ENCODE assay signal across 2 cellular contexts in the genomic region with DNA sequence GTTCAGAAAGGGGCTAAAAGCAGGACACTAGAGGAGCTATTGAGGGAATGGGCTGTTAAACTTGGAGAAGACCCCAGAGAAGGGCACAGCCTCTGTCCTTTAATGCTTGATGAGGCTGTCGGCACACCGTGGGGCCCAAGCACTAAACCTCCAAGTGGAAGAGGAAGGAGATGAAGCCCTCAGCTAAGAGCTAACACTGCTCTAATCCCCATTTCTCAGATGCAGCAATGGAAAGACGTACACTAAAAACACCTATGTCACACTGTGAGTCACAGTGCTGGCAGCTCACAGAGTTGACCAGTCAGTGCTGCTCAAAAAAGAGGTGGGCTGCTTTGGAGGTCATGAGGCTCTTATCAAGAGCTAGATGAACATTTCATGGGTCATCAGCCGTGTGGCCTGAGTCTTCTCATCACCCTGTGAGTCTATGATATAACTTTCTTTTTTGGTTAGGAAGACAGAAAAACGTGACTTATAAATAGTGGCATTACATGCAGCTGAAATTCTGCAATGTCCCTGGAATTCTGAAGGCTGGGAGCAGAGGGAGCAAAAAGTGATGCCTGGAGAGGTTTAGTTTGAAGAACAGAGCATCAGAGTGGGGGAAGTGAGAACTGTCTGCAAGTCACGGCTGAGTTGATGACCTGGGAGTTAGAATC.
TF ChIP-seq lines count a peak whose summit lies in the region.

No MANE protein-coding gene starts in this region.

TF ChIP-seq in SK-N-SH, 30 proteins besides CTCF, POLR2A, EP300 and RAD21 (continued from another document):
- TF ChIP-seq, protein P1, sequence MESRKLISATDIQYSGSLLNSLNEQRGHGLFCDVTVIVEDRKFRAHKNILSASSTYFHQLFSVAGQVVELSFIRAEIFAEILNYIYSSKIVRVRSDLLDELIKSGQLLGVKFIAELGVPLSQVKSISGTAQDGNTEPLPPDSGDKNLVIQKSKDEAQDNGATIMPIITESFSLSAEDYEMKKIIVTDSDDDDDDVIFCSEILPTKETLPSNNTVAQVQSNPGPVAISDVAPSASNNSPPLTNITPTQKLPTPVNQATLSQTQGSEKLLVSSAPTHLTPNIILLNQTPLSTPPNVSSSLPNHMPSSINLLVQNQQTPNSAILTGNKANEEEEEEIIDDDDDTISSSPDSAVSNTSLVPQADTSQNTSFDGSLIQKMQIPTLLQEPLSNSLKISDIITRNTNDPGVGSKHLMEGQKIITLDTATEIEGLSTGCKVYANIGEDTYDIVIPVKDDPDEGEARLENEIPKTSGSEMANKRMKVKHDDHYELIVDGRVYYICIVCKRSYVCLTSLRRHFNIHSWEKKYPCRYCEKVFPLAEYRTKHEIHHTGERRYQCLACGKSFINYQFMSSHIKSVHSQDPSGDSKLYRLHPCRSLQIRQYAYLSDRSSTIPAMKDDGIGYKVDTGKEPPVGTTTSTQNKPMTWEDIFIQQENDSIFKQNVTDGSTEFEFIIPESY (IDR thresholded peaks at IDR 0.05; ENCODE audit: borderline replicate concordance, low read depth) = no peak
- no peak for TF ChIP-seq GATA2 (CRISPR knock-in tag; IDR thresholded peaks at IDR 0.05)
- TF ChIP-seq EZH2phosphoT487 (IDR thresholded peaks at IDR 0.05; ENCODE audit: borderline replicate concordance, low read depth) = no peak
- TF ChIP-seq TEAD4 (IDR thresholded peaks at IDR 0.05; ENCODE audit: borderline replicate concordance, insufficient read depth) = no peak

TF ChIP-seq in SK-N-SH treated with all-trans-retinoic acid at 6 μM for 48 hours, 23 proteins besides CTCF, POLR2A, EP300 and RAD21 (continued from another document):
- TF ChIP-seq BACH2 (CRISPR knock-in tag; IDR thresholded peaks at IDR 0.05; ENCODE audit: borderline replicate concordance) (no peak), ISL1 (CRISPR knock-in tag; IDR thresholded peaks at IDR 0.05) (no peak), ZFP30 (CRISPR knock-in tag; IDR thresholded peaks at IDR 0.05) (no peak), OSR1 (CRISPR knock-in tag; IDR thresholded peaks at IDR 0.05) (no peak), ZC3H10 (CRISPR knock-in tag; IDR thresholded peaks at IDR 0.05) (no peak), ESRRG (CRISPR knock-in tag; IDR thresholded peaks at IDR 0.05) (no peak), ZNF70 (CRISPR knock-in tag; IDR thresholded peaks at IDR 0.05) (no peak)
